1 cellular context compared by ENCODE assay signal in genomic region chr12:108689314-108690190, GRCh38.
TF ChIP-seq lines count a peak whose summit lies in the region.

No MANE protein-coding gene starts in this region.

TF ChIP-seq in K562, 482 proteins besides CTCF, POLR2A, EP300 and RAD21 (continued from another document and continues in another):
- TF ChIP-seq TFE3 (CRISPR knock-in tag; IDR thresholded peaks at IDR 0.05) (peak; percentile 23; the same call in 1 of the 2 replicates), ETS2 (tag; IDR thresholded peaks at IDR 0.05; ENCODE audit: borderline replicate concordance, poor library complexity, severe bottlenecking) (no peak), ZNF263 (CRISPR knock-in tag; IDR thresholded peaks at IDR 0.05; ENCODE audit: borderline replicate concordance) (no peak), GMEB1 (CRISPR knock-in tag; IDR thresholded peaks at IDR 0.05) (no peak), STAT5B (CRISPR knock-in tag; IDR thresholded peaks at IDR 0.05) (no peak), RFX5 (IDR thresholded peaks at IDR 0.05; ENCODE audit: low read depth, low read length) (no peak), CXXC5 (CRISPR knock-in tag; IDR thresholded peaks at IDR 0.05) (peak; percentile 49; the same call in 1 of the 2 replicates), NR4A1 (CRISPR knock-in tag; IDR thresholded peaks at IDR 0.05) (no peak), NR4A1 (tag; IDR thresholded peaks at IDR 0.05) (peak; percentile 57; the same call in 1 of the 2 replicates), ZNF668 (CRISPR knock-in tag; IDR thresholded peaks at IDR 0.05) (no peak), ZNF121 (CRISPR knock-in tag; conservative IDR thresholded peaks at IDR 0.05) (no peak), SIX5 (IDR thresholded peaks at IDR 0.05; ENCODE audit: borderline replicate concordance in 1 of 2, insufficient read depth in 1 of 2, low read depth in 1 of 2, low read length in 2 of 2) (no peak), ETV6 (IDR thresholded peaks at IDR 0.05; ENCODE audit: borderline replicate concordance in 1 of 2, low read depth in 2 of 2, low read length in 1 of 2) (no peak), ETV6 (CRISPR knock-in tag; IDR thresholded peaks at IDR 0.05; ENCODE audit: borderline replicate concordance) (no peak), E2F6 (IDR thresholded peaks at IDR 0.05; ENCODE audit: borderline replicate concordance in 1 of 2, extremely low read depth in 1 of 2, insufficient read depth in 1 of 2, insufficient read length in 1 of 2, low read depth in 1 of 2, low read length in 1 of 2, poor library complexity in 1 of 2, severe bottlenecking in 1 of 2) (no peak), RHOXF2B (CRISPR knock-in tag; conservative IDR thresholded peaks at IDR 0.05) (no peak), ZNF695 (CRISPR knock-in tag; IDR thresholded peaks at IDR 0.05) (no peak), ZNF316 (IDR thresholded peaks at IDR 0.05) (no peak), HCFC1 (IDR thresholded peaks at IDR 0.05; ENCODE audit: low read depth, low read length) (0 out of 2 replicates have a peak, but pooled peaks have one; percentile 24), ZNF232 (CRISPR knock-in tag; IDR thresholded peaks at IDR 0.05) (no peak), PURB (CRISPR knock-in tag; IDR thresholded peaks at IDR 0.05; ENCODE audit: low read depth) (no peak), CC2D1A (IDR thresholded peaks at IDR 0.05) (0 out of 2 replicates have a peak, but pooled peaks have one; percentile 33), SMARCC2 (IDR thresholded peaks at IDR 0.05; ENCODE audit: low read depth) (peak; percentile 72; the same call in 1 of the 2 replicates), ZNF175 (CRISPR knock-in tag; IDR thresholded peaks at IDR 0.05; ENCODE audit: low read depth) (peak; percentile 59; the same call in 1 of the 2 replicates), RBM15 (IDR thresholded peaks at IDR 0.05; ENCODE audit: insufficient read depth, low read length) (no peak), ZNF445 (CRISPR knock-in tag; IDR thresholded peaks at IDR 0.05; ENCODE audit: low read depth) (no peak), NCOA4 (IDR thresholded peaks at IDR 0.05; ENCODE audit: partially characterized antibody) (no peak), PKNOX1 (IDR thresholded peaks at IDR 0.05) (peak; percentile 94), CEBPB (tag; IDR thresholded peaks at IDR 0.05) (no peak), SFPQ (IDR thresholded peaks at IDR 0.05; ENCODE audit: low read depth, low read length) (no peak), ZNF518B (CRISPR knock-in tag; IDR thresholded peaks at IDR 0.05) (no peak), ZNF699 (CRISPR knock-in tag; IDR thresholded peaks at IDR 0.05; ENCODE audit: insufficient replicate concordance) (no peak), GTF2A2 (tag; IDR thresholded peaks at IDR 0.05) (no peak), GATAD2B (IDR thresholded peaks at IDR 0.05; ENCODE audit: borderline replicate concordance) (peak; percentile 85), TSHZ1 (CRISPR knock-in tag; IDR thresholded peaks at IDR 0.05) (no peak), HMBOX1 (IDR thresholded peaks at IDR 0.05) (peak; percentile 80), ZNF57 (CRISPR knock-in tag; IDR thresholded peaks at IDR 0.05) (no peak), ZFP91 (CRISPR knock-in tag; IDR thresholded peaks at IDR 0.05) (0 out of 2 replicates have a peak, but pooled peaks have one; percentile 58), MAFF (IDR thresholded peaks at IDR 0.05; ENCODE audit: low read length) (peak; percentile 0; the same call in 1 of the 2 replicates), POU5F1 (IDR thresholded peaks at IDR 0.05; ENCODE audit: borderline replicate concordance, low read depth, low read length, partially characterized antibody) (no peak), ATF2 (CRISPR knock-in tag; IDR thresholded peaks at IDR 0.05) (no peak)
